In the genomic region with DNA sequence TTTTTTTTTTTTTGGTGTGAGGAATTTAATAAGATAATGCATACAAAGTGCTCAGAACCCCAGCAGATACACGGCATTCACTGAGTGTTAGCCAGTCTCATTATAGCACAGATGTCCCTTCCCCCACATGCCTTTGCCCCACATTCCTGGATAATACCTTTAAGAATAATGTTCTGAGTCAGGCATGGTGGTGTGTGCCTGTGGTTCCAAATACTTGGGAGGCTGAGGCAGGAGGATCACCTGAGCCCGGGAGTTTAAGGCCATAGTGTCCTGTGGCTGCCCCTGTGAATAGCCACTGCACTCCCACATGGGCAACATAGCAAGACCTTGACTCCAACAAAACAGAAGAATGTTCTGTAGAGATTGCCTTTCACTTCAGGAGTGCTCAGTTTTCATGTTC, we compare ENCODE assay signal across 27 cellular contexts. TPM values are rescaled to one million over a fixed set of nuclear protein-coding genes. Genes with fewer than 3 reads are reported as not detected.
"Had no signal": no experiment of that assay in that cellular context is flagged by ENCODE, and none has a peak within 500 bp of the region (broad histone marks: within the 10 kb centered on the region; RNA-seq: fewer than 3 reads in every experiment).

No MANE protein-coding gene starts in this region.

- ATAC-seq: activated T-helper 17 cell treated with anti-CD3 and anti-CD28 coated beads, Interleukin-2, amount 50 U/mL, for 72 hours had no signal

- H3K4me1 ChIP-seq: breast epithelium had no signal

- H3K27me3 ChIP-seq: breast epithelium had no signal

- H3K4me3 ChIP-seq: breast epithelium had no signal

- H3K4me2 ChIP-seq: KMS-11 had no signal

- H3K9ac ChIP-seq: KMS-11 had no signal

- DNase-seq: activated CD4-positive, alpha-beta memory T cell treated with anti-CD3 and anti-CD28 coated beads for 36 hours; activated CD4-positive, alpha-beta T cell treated with anti-CD3 and anti-CD28 coated beads, Interleukin-2, amount 10 ng/mL, durations not matched to agents 7 days and 5 days; activated CD4-positive, CD25-positive, alpha-beta regulatory T cell; activated CD8-positive, alpha-beta memory T cell treated with anti-CD3 and anti-CD28 coated beads for 24 hours; activated gamma-delta T cell treated with Interleukin-2 at 50 U/mL for 16 hours; activated naive CD4-positive, alpha-beta T cell treated with anti-CD3 and anti-CD28 coated beads, Interleukin-2, amount 10 ng/mL, durations not matched to agents 7 days and 5 days; activated naive CD8-positive, alpha-beta T cell treated with anti-CD3 and anti-CD28 coated beads for 36 hours; activated T-cell treated with anti-CD3 and anti-CD28 coated beads for 4 hours; activated T-cell treated with anti-CD3 and anti-CD28 coated beads, Interleukin-2, amount 50 U/mL, for 48 hours; aorta; central memory CD4-positive, alpha-beta T cell; NCI-H1092; NCI-H1417; NCI-H1694; NCI-H2029; NCI-H2107; NCI-H2171 treated with DMSO at 0.1 percent for 48 hours; NCI-H510A treated with DMSO at 0.1 percent for 48 hours; NCI-H69; NK-92 treated with Interleukin-12 subunit alpha and Interleukin-12 subunit beta, amount 100 ng/mL, for 24 hours; SHP77 treated with DMSO at 0.1 percent for 48 hours; T-helper 2 cell; T1000 had no signal

- H3K9me3 ChIP-seq: breast epithelium had no signal

- H3K36me3 ChIP-seq: breast epithelium had no signal

- H3K27ac ChIP-seq: breast epithelium, KMS-11 had no signal

RNA-seq across cellular contexts. Expression of gene ANKRD18A, which starts 24.2 kb away (rescaled TPM):
- total RNA-seq: SK-MEL-5 had no signal
- polyA plus RNA-seq: aorta had no signal
